Comparison of ENCODE assay signal across 16 cellular contexts in genomic region chr20:59406446-59406845, GRCh38.
DNase-seq lines count a peak whose midpoint lies in the region; ATAC-seq, FAIRE-seq and TF ChIP-seq lines count a peak whose summit lies in the region.
"Had no signal": no experiment of that assay in that cellular context is flagged by ENCODE, and none has a peak within 500 bp of the region (broad histone marks: within the 10 kb centered on the region; RNA-seq: fewer than 3 reads in every experiment).

No MANE protein-coding gene starts in this region.

- H3K36me3 ChIP-seq in heart right ventricle (no peaks in the 10 kb centered on the region), left lung (no peaks in the 10 kb centered on the region), kidney (ENCODE audit: control insufficient read depth in 1 of 2, insufficient read depth in 2 of 2, low read length in 2 of 2) (no peaks in the 10 kb centered on the region)
- H3K36me3 ChIP-seq: BLaER1 treated with 17β-estradiol and CSF1 and Interleukin-3, amounts not matched to agents 10 nM and 100 nM; HAP-1 had no signal

- H3K27ac ChIP-seq in heart right ventricle (no peak overlapping the region), left lung (no peak overlapping the region), kidney (ENCODE audit: low read depth in 2 of 2, low read length in 2 of 2) (no peak overlapping the region)
- H3K27ac ChIP-seq: BLaER1 treated with 17β-estradiol and CSF1 and Interleukin-3, amounts not matched to agents 10 nM and 100 nM had no signal

- H3K27me3 ChIP-seq in heart right ventricle, result peaks cover 12 to 93% (median 72%) of the 10 kb centered on the region in 7 donors
- H3K27me3 ChIP-seq in left lung, result peaks cover 20 to 73% of the 10 kb centered on the region in 2 donors

- H3K9ac ChIP-seq in kidney (ENCODE audit: low read length in 2 of 2), result no peak overlapping the region
- H3K9ac ChIP-seq: BLaER1 treated with 17β-estradiol and CSF1 and Interleukin-3, amounts not matched to agents 10 nM and 100 nM had no signal

- no peak for TF ChIP-seq CTCF in heart right ventricle (IDR thresholded peaks at IDR 0.05)
- TF ChIP-seq CTCF in left lung (IDR thresholded peaks at IDR 0.05), result no peak
- TF ChIP-seq CTCF in kidney (IDR thresholded peaks at IDR 0.05; ENCODE audit: borderline replicate concordance, extremely low read depth, insufficient read depth), result no peak

- FAIRE-seq in kidney (lab: Jason Lieb, UNC), result no peak

- intact Hi-C loops in Right ventricle myocardium superior (cut with DNase I) (no loop called here), cardiac septum (cut with DNase I) (loop anchor here (10.0 kb wide), 1 partner anchor 342 kb away; no protein-coding TSS in a partner anchor), heart right ventricle (cut with DNase I) (loop anchor here in 6 of 10 donors (5.0 to 10.0 kb wide), 5 partner anchors 182 to 542 kb away; no protein-coding TSS in a partner anchor), left lung (cut with DNase I) (no loop called here), kidney (cut with DNase I) (no loop called here)

- 68 to 83% methylated on average over 4 of the region's 4 CpGs for WGBS in heart right ventricle, 2 donors

- no peak overlapping the region for H3K4me3 ChIP-seq in heart right ventricle
- H3K4me3 ChIP-seq in left lung, result no peak overlapping the region
- no peak overlapping the region for H3K4me3 ChIP-seq in kidney (ENCODE audit: low read length in 2 of 2)
- H3K4me3 ChIP-seq: BLaER1 treated with 17β-estradiol and CSF1 and Interleukin-3, amounts not matched to agents 10 nM and 100 nM; HAP-1 had no signal

- peak; percentile 77 for ATAC-seq in Right ventricle myocardium superior (ENCODE audit: poor library complexity)
- peak in 6 of 8 donors; percentile 29 to 76 (median 53) for ATAC-seq in heart right ventricle
- peak; percentile 38 for ATAC-seq in left lung
- ATAC-seq: CD8-positive, alpha-beta T cell had no signal

- peaks cover 0 to 19% (median 10%) of the 10 kb centered on the region in 9 donors for H3K4me1 ChIP-seq in heart right ventricle
- peaks cover 0 to 13% of the 10 kb centered on the region in 2 donors for H3K4me1 ChIP-seq in left lung
- peaks cover 0 to 6% of the 10 kb centered on the region in 2 donors for H3K4me1 ChIP-seq in kidney (ENCODE audit: control insufficient read depth in 1 of 2, insufficient read depth in 1 of 2, low read depth in 1 of 2, low read length in 2 of 2)

- H3K9me3 ChIP-seq in heart right ventricle (no peaks in the 10 kb centered on the region), left lung (no peaks in the 10 kb centered on the region), kidney (ENCODE audit: control insufficient read depth in 1 of 2, low read length in 2 of 2) (no peaks in the 10 kb centered on the region)
- H3K9me3 ChIP-seq: BLaER1 treated with 17β-estradiol and CSF1 and Interleukin-3, amounts not matched to agents 10 nM and 100 nM; HAP-1 had no signal

- DNase-seq in Right ventricle myocardium superior (no peak), cardiac septum (ENCODE audit: low spot score) (no peak), heart right ventricle (no peak), left lung (no peak), kidney (no peak), H4 (ENCODE audit: low spot score) (no peak), SIG-M5 (lab: John Stamatoyannopoulos, UW) (no peak), T-helper 1 cell (no peak)
- DNase-seq: 8988T; Calu3; CD8-positive, alpha-beta T cell; DMS79 treated with DMSO at 0.1 percent for 48 hours; GF-D8; GOT3 had no signal

Comparison
In these comparisons a context has a peak if more than half of its experiments do, and no peak if none do; other contexts are left out.
1. intact Hi-C loops: an anchor here in cardiac septum (10.0 kb wide) and heart right ventricle (5.0 to 10.0 kb wide); none called in Right ventricle myocardium superior, left lung and kidney.